In the genomic region with DNA sequence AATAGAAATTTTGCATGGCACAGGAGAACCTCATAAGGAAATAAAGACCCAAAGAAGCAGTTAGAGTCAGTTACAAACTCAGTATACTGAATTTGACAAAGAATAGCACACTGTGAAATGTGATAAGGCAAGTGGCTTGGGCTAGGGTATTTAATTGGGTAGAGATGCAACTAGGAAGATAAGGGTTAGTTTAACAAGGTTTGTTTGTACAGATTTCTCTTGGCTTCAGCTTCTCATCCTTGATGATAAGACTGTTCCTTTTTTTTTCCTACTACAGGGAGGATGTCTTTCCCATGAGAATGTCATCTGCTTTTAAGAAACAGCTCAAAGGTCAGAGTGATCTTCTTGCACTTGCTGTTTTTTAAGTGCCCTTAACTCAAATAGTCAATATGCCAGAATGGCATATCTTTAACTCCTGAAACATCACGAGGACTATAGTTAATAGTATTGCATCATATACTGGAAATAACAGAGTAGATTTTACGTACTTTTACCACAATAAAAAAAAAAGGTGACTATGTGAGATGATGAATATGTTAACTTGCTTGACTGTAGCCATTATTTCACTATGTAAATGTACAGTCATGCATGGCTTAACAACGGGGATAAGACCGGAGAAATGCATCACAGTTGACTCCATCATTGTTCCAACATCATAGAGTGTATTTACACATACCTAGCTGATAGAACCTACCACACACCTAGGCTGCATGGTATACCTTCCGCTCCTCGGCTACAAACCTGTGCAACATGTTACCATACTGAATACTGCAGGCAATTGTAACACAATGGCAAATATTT, we compare ENCODE assay signal across 1 cellular context.
TF ChIP-seq lines count a peak whose summit lies in the region.

No MANE protein-coding gene starts in this region.

TF ChIP-seq in HepG2, 621 proteins besides CTCF, POLR2A, EP300 and RAD21:
- no peak for TF ChIP-seq ZNF44 (CRISPR knock-in tag; IDR thresholded peaks at IDR 0.05)
- no peak for TF ChIP-seq ZNF331 (CRISPR knock-in tag; IDR thresholded peaks at IDR 0.05)
- TF ChIP-seq CEBPB (IDR thresholded peaks at IDR 0.05; ENCODE audit: borderline replicate concordance, low read depth, low read length): peak; percentile 51; the same call in 1 of the 2 replicates
- TF ChIP-seq, protein P1, sequence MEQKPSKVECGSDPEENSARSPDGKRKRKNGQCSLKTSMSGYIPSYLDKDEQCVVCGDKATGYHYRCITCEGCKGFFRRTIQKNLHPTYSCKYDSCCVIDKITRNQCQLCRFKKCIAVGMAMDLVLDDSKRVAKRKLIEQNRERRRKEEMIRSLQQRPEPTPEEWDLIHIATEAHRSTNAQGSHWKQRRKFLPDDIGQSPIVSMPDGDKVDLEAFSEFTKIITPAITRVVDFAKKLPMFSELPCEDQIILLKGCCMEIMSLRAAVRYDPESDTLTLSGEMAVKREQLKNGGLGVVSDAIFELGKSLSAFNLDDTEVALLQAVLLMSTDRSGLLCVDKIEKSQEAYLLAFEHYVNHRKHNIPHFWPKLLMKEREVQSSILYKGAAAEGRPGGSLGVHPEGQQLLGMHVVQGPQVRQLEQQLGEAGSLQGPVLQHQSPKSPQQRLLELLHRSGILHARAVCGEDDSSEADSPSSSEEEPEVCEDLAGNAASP (CRISPR knock-in tag; IDR thresholded peaks at IDR 0.05; ENCODE audit: borderline replicate concordance): no peak
- 0 out of 2 replicates have a peak, but pooled peaks have one; percentile 16 for TF ChIP-seq ATF7 (IDR thresholded peaks at IDR 0.05)
- no peak for TF ChIP-seq ATF7 (CRISPR knock-in tag; IDR thresholded peaks at IDR 0.05)
